In genomic region chr17:50950002-50950877, GRCh38 we compare ENCODE assay signal across 8 cellular contexts.
DNase-seq lines count a peak whose midpoint lies in the region; ATAC-seq and TF ChIP-seq lines count a peak whose summit lies in the region.

No MANE protein-coding gene starts in this region.

- no peaks in the 10 kb centered on the region for H3K36me3 Mint-ChIP-seq in HFFc6 (ENCODE audit: low read depth)

- no peak for ATAC-seq in HG02571 (IDR thresholded peaks at IDR 0.05; ENCODE audit: unreplicated experiment)

- peaks cover 3% of the 10 kb centered on the region; the same call in 1 of the 2 replicates for H3K27me3 Mint-ChIP-seq in HFFc6 (ENCODE audit: insufficient read depth)

- peak overlapping the region; percentile 52 for H3K4me3 Mint-ChIP-seq in HFFc6

- no peaks in the 10 kb centered on the region for H3K9me3 Mint-ChIP-seq in HFFc6

- DNase-seq in COLO668 (lab: John Stamatoyannopoulos, UW; ENCODE audit: unreplicated experiment) (peak; percentile 60), HFFc6 (peak; percentile 95), NCI-H524 treated with DMSO at 0.1 percent for 48 hours (lab: John Stamatoyannopoulos, UW) (peak; percentile 16), lung microvascular endothelial cell (ENCODE audit: low read depth in 2 of 2) (peak; percentile 67 to 80)
- peak; percentile 61 to 72 for DNase-seq in activated CD4-positive, alpha-beta T cell treated with anti-CD3 and anti-CD28 coated beads, Interleukin-2, amount 50 U/mL, for 48 hours
- peak; percentile 25 for DNase-seq in effector CD8-positive, alpha-beta T cell (lab: John Stamatoyannopoulos, UW)
- peak in 2 of 3 donors; percentile 23 to 27 for DNase-seq in stimulated activated CD4-positive, alpha-beta T cell treated with anti-CD3 and anti-CD28 coated beads, TNF-alpha, amount 100 ng/mL, for 1 hour (ENCODE audit: low read depth in 3 of 3, low spot score in 1 of 3)

- TF ChIP-seq CTCF in HFFc6 (IDR thresholded peaks at IDR 0.05) = peak; percentile 92

- H3K27ac Mint-ChIP-seq in HFFc6 = peak overlapping the region; percentile 98

- peaks cover 75% of the 10 kb centered on the region for H3K4me1 Mint-ChIP-seq in HFFc6 (ENCODE audit: low read depth)

Comparison
In these comparisons a context has a peak if more than half of its experiments do, and no peak if none do; other contexts are left out.
1. DNase-seq: peak in every context shown above with its lines; median percentile 95 in HFFc6; 74 in lung microvascular endothelial cell; 66 in activated CD4-positive, alpha-beta T cell treated with anti-CD3 and anti-CD28 coated beads, Interleukin-2, amount 50 U/mL, for 48 hours; 60 in COLO668; 25 in effector CD8-positive, alpha-beta T cell; 25 in stimulated activated CD4-positive, alpha-beta T cell treated with anti-CD3 and anti-CD28 coated beads, TNF-alpha, amount 100 ng/mL, for 1 hour; 16 in NCI-H524 treated with DMSO at 0.1 percent for 48 hours.